Comparison of ENCODE assay signal across 9 cellular contexts in the genomic region with DNA sequence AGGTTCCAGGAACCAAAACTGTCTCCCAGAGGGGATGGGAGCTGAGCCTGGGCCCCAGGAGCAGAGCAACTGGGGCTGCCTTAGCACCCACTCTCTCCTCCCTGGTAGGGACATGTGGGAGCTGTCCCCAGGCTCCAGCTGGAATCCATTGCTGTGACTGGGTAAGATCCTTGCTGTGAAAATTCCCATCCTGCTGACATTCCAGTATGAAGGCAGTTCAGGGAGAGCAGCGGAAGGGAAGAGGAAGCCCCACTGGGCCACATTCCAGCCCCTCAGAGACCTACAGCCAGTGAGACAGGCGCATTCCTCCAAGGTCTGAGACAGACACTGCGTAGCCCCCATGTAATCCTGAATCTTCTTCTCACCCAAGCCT. TPM values are rescaled to one million over a fixed set of nuclear protein-coding genes. Genes with fewer than 3 reads are reported as not detected.
DNase-seq lines count a peak whose midpoint lies in the region; ATAC-seq and TF ChIP-seq lines count a peak whose summit lies in the region.
"Had no signal": no experiment of that assay in that cellular context is flagged by ENCODE, and none has a peak within 500 bp of the region (broad histone marks: within the 10 kb centered on the region; RNA-seq: fewer than 3 reads in every experiment).

No MANE protein-coding gene starts in this region.

- no peak for DNase-seq in CD4-positive, CD25-positive, alpha-beta regulatory T cell
- no peak for DNase-seq in RWPE2 (ENCODE audit: low spot score)
- peak; percentile 92 for DNase-seq in endodermal cell
- DNase-seq in osteoblast (ENCODE audit: insufficient read length, low spot score, missing footprints): peak; percentile 86
- DNase-seq in NCI-H2196 (lab: John Stamatoyannopoulos, UW; ENCODE audit: unreplicated experiment): no peak
- no peak for DNase-seq in SHP77 treated with DMSO at 0.1 percent for 48 hours (lab: John Stamatoyannopoulos, UW)
- no peak for DNase-seq in hepatic stellate cell (ENCODE audit: low spot score)

- no peak overlapping the region for H2AFZ ChIP-seq in osteoblast (ENCODE audit: low read length)

- H3K27ac ChIP-seq in CD4-positive, CD25-positive, alpha-beta regulatory T cell (ENCODE audit: insufficient read depth, low read length, poor library complexity, severe bottlenecking): peak overlapping the region; percentile 62
- H3K27ac ChIP-seq in RWPE2 (ENCODE audit: poor library complexity, severe bottlenecking) (peak overlapping the region; percentile 91), endodermal cell (ENCODE audit: low read depth, low read length) (peak overlapping the region; percentile 77), osteoblast (ENCODE audit: low read depth, low read length) (peak overlapping the region; percentile 48)

- peak overlapping the region; percentile 44 for H3K4me2 ChIP-seq in osteoblast (ENCODE audit: insufficient read depth, low read length)

- peak overlapping the region in 1 of 3 donors; percentile 31 for H3K27ac Mint-ChIP-seq in CD4-positive, CD25-positive, alpha-beta regulatory T cell
- H3K27ac Mint-ChIP-seq in endodermal cell: peak overlapping the region; percentile 95

- peaks cover 4% of the 10 kb centered on the region for H4K20me1 ChIP-seq in osteoblast (ENCODE audit: insufficient read depth, low read length)

- H3K9me3 Mint-ChIP-seq in CD4-positive, CD25-positive, alpha-beta regulatory T cell: no peaks in the 10 kb centered on the region
- no peaks in the 10 kb centered on the region for H3K9me3 Mint-ChIP-seq in endodermal cell
- H3K9me3 Mint-ChIP-seq: T-cell had no signal

- no peaks in the 10 kb centered on the region for H3K9me3 ChIP-seq in CD4-positive, CD25-positive, alpha-beta regulatory T cell (ENCODE audit: control insufficient read depth in 2 of 2, low read length in 2 of 2)
- H3K9me3 ChIP-seq in RWPE2 (ENCODE audit: severe bottlenecking) (no peaks in the 10 kb centered on the region), endodermal cell (ENCODE audit: control insufficient read depth, low read length) (no peaks in the 10 kb centered on the region), osteoblast (ENCODE audit: low read depth, low read length) (no peaks in the 10 kb centered on the region)

- H3K4me1 ChIP-seq in CD4-positive, CD25-positive, alpha-beta regulatory T cell (ENCODE audit: control insufficient read depth, insufficient read depth, low read length, poor library complexity, severe bottlenecking): peaks cover 24% of the 10 kb centered on the region
- H3K4me1 ChIP-seq in RWPE2 (ENCODE audit: insufficient read depth, poor library complexity, severe bottlenecking) (peaks cover 59% of the 10 kb centered on the region), endodermal cell (ENCODE audit: control insufficient read depth, insufficient read depth, low read length) (peaks cover 11% of the 10 kb centered on the region), osteoblast (ENCODE audit: insufficient read depth, low read length) (peaks cover 67% of the 10 kb centered on the region)

- H3K27me3 ChIP-seq in CD4-positive, CD25-positive, alpha-beta regulatory T cell (ENCODE audit: control insufficient read depth, insufficient read depth, low read length): no peaks in the 10 kb centered on the region
- H3K27me3 ChIP-seq in RWPE2 (ENCODE audit: insufficient read depth, poor library complexity, severe bottlenecking): no peaks in the 10 kb centered on the region
- no peaks in the 10 kb centered on the region for H3K27me3 ChIP-seq in endodermal cell (ENCODE audit: control insufficient read depth, insufficient read depth, low read length, poor library complexity, severe bottlenecking)
- no peaks in the 10 kb centered on the region for H3K27me3 ChIP-seq in osteoblast (ENCODE audit: insufficient read depth, low read length)

- no peaks in the 10 kb centered on the region for H3K27me3 Mint-ChIP-seq in CD4-positive, CD25-positive, alpha-beta regulatory T cell
- no peaks in the 10 kb centered on the region for H3K27me3 Mint-ChIP-seq in endodermal cell (ENCODE audit: insufficient read depth)
- H3K27me3 Mint-ChIP-seq: T-cell had no signal

- no peak overlapping the region for H3K4me3 ChIP-seq in CD4-positive, CD25-positive, alpha-beta regulatory T cell (ENCODE audit: low read depth, low read length)
- H3K4me3 ChIP-seq in RWPE2 (ENCODE audit: severe bottlenecking) (no peak overlapping the region), endodermal cell (ENCODE audit: low read length) (no peak overlapping the region), osteoblast (ENCODE audit: insufficient read depth, low read length) (no peak overlapping the region)

- peaks cover 18% of the 10 kb centered on the region for H3K79me2 ChIP-seq in osteoblast (ENCODE audit: insufficient read depth, low read length)

- no peaks in the 10 kb centered on the region for H3K36me3 ChIP-seq in CD4-positive, CD25-positive, alpha-beta regulatory T cell (ENCODE audit: control insufficient read depth, insufficient read depth, low read length)
- H3K36me3 ChIP-seq in RWPE2 (ENCODE audit: low read depth) (no peaks in the 10 kb centered on the region), endodermal cell (ENCODE audit: control insufficient read depth, insufficient read depth, low read length) (no peaks in the 10 kb centered on the region), osteoblast (ENCODE audit: insufficient read depth, low read length) (no peaks in the 10 kb centered on the region)

- no peak overlapping the region for H3K4me3 Mint-ChIP-seq in CD4-positive, CD25-positive, alpha-beta regulatory T cell
- H3K4me3 Mint-ChIP-seq in endodermal cell: no peak overlapping the region

- peak overlapping the region; percentile 39 for H3K9ac ChIP-seq in endodermal cell (ENCODE audit: extremely low read depth, low read length, poor library complexity, severe bottlenecking)

- peaks cover 10 to 54% (median 33%) of the 10 kb centered on the region in 4 donors for H3K4me1 Mint-ChIP-seq in CD4-positive, CD25-positive, alpha-beta regulatory T cell
- peaks cover 28% of the 10 kb centered on the region for H3K4me1 Mint-ChIP-seq in endodermal cell

- WGBS in endodermal cell (ENCODE audit: insufficient coverage in 1 of 2, insufficient read length in 1 of 2), 2 experiments: 67 to 70% methylated on average over 1 to 3 of the region's 3 CpGs

- ATAC-seq in CD4-positive, CD25-positive, alpha-beta regulatory T cell (ENCODE audit: low read depth in 2 of 2): no peak
- ATAC-seq in RWPE2 (ENCODE audit: low read depth) (no peak), GM18867 (IDR thresholded peaks at IDR 0.05; ENCODE audit: unreplicated experiment) (no peak)

- no peaks in the 10 kb centered on the region for H3K36me3 Mint-ChIP-seq in CD4-positive, CD25-positive, alpha-beta regulatory T cell
- no peaks in the 10 kb centered on the region for H3K36me3 Mint-ChIP-seq in endodermal cell (ENCODE audit: low read depth)
- H3K36me3 Mint-ChIP-seq: T-cell had no signal

- TF ChIP-seq CTCF in RWPE2 (IDR thresholded peaks at IDR 0.05; ENCODE audit: poor library complexity, severe bottlenecking) (no peak), endodermal cell (conservative IDR thresholded peaks at IDR 0.05) (no peak), osteoblast (IDR thresholded peaks at IDR 0.05; ENCODE audit: extremely low read depth, low read depth, low read length) (no peak)

RNA-seq across cellular contexts. Expression of gene MYO18A, which starts 24.2 kb away (rescaled TPM):
- 193 TPM for total RNA-seq in CD4-positive, CD25-positive, alpha-beta regulatory T cell
- polyA plus RNA-seq in CD4-positive, CD25-positive, alpha-beta regulatory T cell: 10 to 100 TPM; 16.8 to 22.6 (median 20.2) TPM
- total RNA-seq in endodermal cell: 10 to 100 TPM; 43.8 to 56.7 TPM
- polyA plus RNA-seq in endodermal cell (2013, experiment 1 of 2): 30.0 TPM
- polyA plus RNA-seq in endodermal cell (2013, experiment 2 of 2): 37.8 TPM
- 28.6 and 39.8 TPM in 2 replicates for total RNA-seq in osteoblast

Comparison
In these comparisons a context has a peak if more than half of its experiments do, and no peak if none do; other contexts are left out.
1. DNase-seq: peak in endodermal cell (single experiment) and osteoblast (single experiment); none in CD4-positive, CD25-positive, alpha-beta regulatory T cell (0 of 3), RWPE2 (single experiment), NCI-H2196 (single experiment), SHP77 treated with DMSO at 0.1 percent for 48 hours (single experiment) and hepatic stellate cell (single experiment).
2. Peak in every context shown above with its lines, with median percentiles within 50 percentile points of each other: H3K27ac ChIP-seq.